Comparison of ENCODE assay signal across 11 cellular contexts in the genomic region with DNA sequence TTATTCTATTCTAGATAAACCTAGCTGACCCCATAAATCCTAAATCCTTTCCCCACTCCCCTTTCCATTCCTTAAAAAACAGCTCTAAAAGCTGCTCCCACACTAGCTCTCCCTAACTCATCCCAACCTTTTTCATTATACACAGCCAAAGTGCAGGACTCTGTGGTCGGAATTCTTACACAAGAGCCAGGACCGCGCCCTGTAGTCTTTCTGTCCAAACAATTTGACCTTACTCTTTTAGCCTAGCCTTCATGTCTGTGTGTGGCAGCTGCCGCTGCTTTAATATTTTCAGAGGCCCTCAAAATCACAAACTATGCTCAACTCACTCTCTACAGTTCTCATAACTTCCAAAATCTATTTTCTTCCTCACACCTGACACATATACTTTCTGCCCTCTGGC. TPM values are rescaled to one million over a fixed set of nuclear protein-coding genes. Genes with fewer than 3 reads are reported as not detected.
"Had no signal": no experiment of that assay in that cellular context is flagged by ENCODE, and none has a peak within 500 bp of the region (broad histone marks: within the 10 kb centered on the region; RNA-seq: fewer than 3 reads in every experiment).

No MANE protein-coding gene starts in this region.

RNA-seq across cellular contexts. Expression of a gene that starts 19.0 kb away (rescaled TPM):
- total RNA-seq: OCI-LY7, Peyer's patch, Right ventricle myocardium inferior, Right ventricle myocardium superior, RPMI7951, SJSA1 had no signal

RNA-seq across cellular contexts. Expression of a gene that starts 59.0 kb away (rescaled TPM):
- total RNA-seq: OCI-LY7, PC-3, PC-9, Peyer's patch, Right ventricle myocardium inferior, RPMI7951, SJCRH30, SJSA1, SK-MEL-5 had no signal
- polyA plus RNA-seq: SK-N-SH had no signal
